In genomic region chr7:44977304-44977858, GRCh38 we compare ENCODE assay signal across 11 cellular contexts. TPM values are rescaled to one million over a fixed set of nuclear protein-coding genes. Genes with fewer than 3 reads are reported as not detected.
DNase-seq lines count a peak whose midpoint lies in the region; ATAC-seq and TF ChIP-seq lines count a peak whose summit lies in the region.
"Had no signal": no experiment of that assay in that cellular context is flagged by ENCODE, and none has a peak within 500 bp of the region (broad histone marks: within the 10 kb centered on the region; RNA-seq: fewer than 3 reads in every experiment).

No MANE protein-coding gene starts in this region.

- H3K9me3 ChIP-seq in CD8-positive, alpha-beta T cell (ENCODE audit: low read length), result no peaks in the 10 kb centered on the region

- H3K27me3 Mint-ChIP-seq in CD8-positive, alpha-beta T cell (ENCODE audit: low read depth), result no peaks in the 10 kb centered on the region
- H3K27me3 Mint-ChIP-seq in activated T-helper 17 cell treated with anti-CD3 and anti-CD28 coated beads, Interleukin-2, amount 50 U/mL, for 72 hours, result no peaks in the 10 kb centered on the region

- intact Hi-C loops in CD8-positive, alpha-beta T cell (cut with DNase I, micrococcal nuclease), result loop anchor here (1.0 to 5.0 kb wide), 3 partner anchors 9 to 395 kb away; partner anchors contain the start of genes TMED4 (in 2 of the 2) and H2AZ2 (in 1 of the 2)

- peaks cover 64% of the 10 kb centered on the region for H3K4me1 ChIP-seq in CD8-positive, alpha-beta T cell (ENCODE audit: insufficient read depth, low read length)

- peak overlapping the region; percentile 94 for H3K4me3 Mint-ChIP-seq in CD8-positive, alpha-beta T cell
- peak overlapping the region; percentile 99 for H3K4me3 Mint-ChIP-seq in activated T-helper 17 cell treated with anti-CD3 and anti-CD28 coated beads, Interleukin-2, amount 50 U/mL, for 72 hours

- H3K27me3 ChIP-seq in CD8-positive, alpha-beta T cell (ENCODE audit: insufficient read depth, low read length), result no peaks in the 10 kb centered on the region

- peak overlapping the region; percentile 82 for H3K4me3 ChIP-seq in CD8-positive, alpha-beta T cell (ENCODE audit: low read depth, low read length)

- peak overlapping the region; percentile 78 for H3K27ac ChIP-seq in CD8-positive, alpha-beta T cell (ENCODE audit: low read depth, low read length)
- H3K27ac ChIP-seq in RWPE1, result peak overlapping the region; percentile 96

- CTCF ChIA-PET in CD8-positive, alpha-beta T cell (lab: Charles Lee), result interaction anchor here (1.0 to 8.5 kb wide), 6 partner anchors 23 to 157 kb away, joined by 3 to 157 read pairs (median 28); partner anchors contain the start of gene CCM2
- CTCF ChIA-PET in RWPE1 (lab: Yijun Ruan, JAX), result interaction anchor here (0.6 to 1.0 kb wide), 2 partner anchors 13 to 14 kb away, joined by 3 to 4 read pairs; no protein-coding TSS in a partner anchor

- POLR2A ChIA-PET in CD8-positive, alpha-beta T cell (lab: Charles Lee), result interaction anchor here (1.1 to 3.9 kb wide), 9 partner anchors 9 to 159 kb away, joined by 3 to 33 read pairs (median 6); partner anchors contain the start of genes CCM2 and TBRG4
- POLR2A ChIA-PET in RWPE1 (lab: Yijun Ruan, JAX; ENCODE audit: low non-redundant PET), result no interaction called here

- H3K36me3 ChIP-seq in CD8-positive, alpha-beta T cell (ENCODE audit: insufficient read depth, low read length), result peaks cover 23% of the 10 kb centered on the region

- peaks cover 65% of the 10 kb centered on the region for H3K4me1 Mint-ChIP-seq in CD8-positive, alpha-beta T cell (ENCODE audit: low read depth)
- peaks cover 6% of the 10 kb centered on the region for H3K4me1 Mint-ChIP-seq in activated T-helper 17 cell treated with anti-CD3 and anti-CD28 coated beads, Interleukin-2, amount 50 U/mL, for 72 hours

- H3K36me3 Mint-ChIP-seq in CD8-positive, alpha-beta T cell, result peaks cover 62% of the 10 kb centered on the region
- peaks cover 100% of the 10 kb centered on the region for H3K36me3 Mint-ChIP-seq in activated T-helper 17 cell treated with anti-CD3 and anti-CD28 coated beads, Interleukin-2, amount 50 U/mL, for 72 hours (ENCODE audit: low read depth)

- no peaks in the 10 kb centered on the region for H3K9me3 Mint-ChIP-seq in CD8-positive, alpha-beta T cell
- no peaks in the 10 kb centered on the region for H3K9me3 Mint-ChIP-seq in activated T-helper 17 cell treated with anti-CD3 and anti-CD28 coated beads, Interleukin-2, amount 50 U/mL, for 72 hours

- peak; percentile 37 to 87 (median 79) for DNase-seq in CD8-positive, alpha-beta T cell
- no peak for DNase-seq in RWPE1 (ENCODE audit: low spot score)
- peak; percentile 72 to 76 (median 72) for DNase-seq in stimulated activated CD4-positive, alpha-beta T cell treated with anti-CD3 and anti-CD28 coated beads, Interleukin-12 subunit alpha, Interleukin-12 subunit beta, amount 100 ng/mL, for 48 hours (ENCODE audit: low read depth in 2 of 3, low spot score in 1 of 3)
- DNase-seq in epidermal melanocyte (ENCODE audit: insufficient read length, low spot score), result no peak
- no peak for DNase-seq in NCI-H187 (lab: John Stamatoyannopoulos, UW)
- DNase-seq: DMS79 had no signal

- no peak for TF ChIP-seq CTCF in CD8-positive, alpha-beta T cell (IDR thresholded peaks at IDR 0.05)
- TF ChIP-seq CTCF in RWPE1 (conservative IDR thresholded peaks at IDR 0.05; ENCODE audit: low read depth), result no peak

- H3K27ac Mint-ChIP-seq in CD8-positive, alpha-beta T cell, result peak overlapping the region; percentile 99
- H3K27ac Mint-ChIP-seq in activated T-helper 17 cell treated with anti-CD3 and anti-CD28 coated beads, Interleukin-2, amount 50 U/mL, for 72 hours, result peak overlapping the region; percentile 95

- peak; percentile 45 for ATAC-seq in CD8-positive, alpha-beta T cell
- ATAC-seq in activated T-helper 17 cell treated with anti-CD3 and anti-CD28 coated beads, Interleukin-2, amount 50 U/mL, for 72 hours (replicated peaks), result peak; percentile 52
- ATAC-seq in HG03196 (IDR thresholded peaks at IDR 0.05; ENCODE audit: unreplicated experiment) (no peak), GM21526 (IDR thresholded peaks at IDR 0.05; ENCODE audit: low FRiP score, unreplicated experiment) (no peak)

RNA-seq across cellular contexts. Expression of gene MYO1G, which starts 1.4 kb away (rescaled TPM):
- 100 to 1,000 TPM; 142 to 143 TPM for total RNA-seq in CD8-positive, alpha-beta T cell
- 100 to 1,000 TPM; 316 to 649 TPM for total RNA-seq in activated T-helper 17 cell treated with anti-CD3 and anti-CD28 coated beads, Interleukin-2, amount 50 U/mL, for 72 hours
- total RNA-seq: epithelial cell of proximal tubule, M059J had no signal

RNA-seq across cellular contexts. Expression of gene CCM2, which starts 22.6 kb away (rescaled TPM):
- total RNA-seq in CD8-positive, alpha-beta T cell, result 10 to 100 TPM; 42.8 to 44.6 TPM
- total RNA-seq in activated T-helper 17 cell treated with anti-CD3 and anti-CD28 coated beads, Interleukin-2, amount 50 U/mL, for 72 hours, result 10 to 100 TPM; 69.8 to 79.3 TPM

Comparison
In these comparisons a context has a peak if more than half of its experiments do, and no peak if none do; other contexts are left out.
1. ATAC-seq: peak in CD8-positive, alpha-beta T cell (single experiment) and activated T-helper 17 cell treated with anti-CD3 and anti-CD28 coated beads, Interleukin-2, amount 50 U/mL, for 72 hours (single experiment); none in HG03196 (single experiment) and GM21526 (single experiment).
2. DNase-seq: peak in CD8-positive, alpha-beta T cell (7 of 7) and stimulated activated CD4-positive, alpha-beta T cell treated with anti-CD3 and anti-CD28 coated beads, Interleukin-12 subunit alpha, Interleukin-12 subunit beta, amount 100 ng/mL, for 48 hours (3 of 3); none in RWPE1 (single experiment), epidermal melanocyte (single experiment) and NCI-H187 (0 of 2).